In the genomic region with DNA sequence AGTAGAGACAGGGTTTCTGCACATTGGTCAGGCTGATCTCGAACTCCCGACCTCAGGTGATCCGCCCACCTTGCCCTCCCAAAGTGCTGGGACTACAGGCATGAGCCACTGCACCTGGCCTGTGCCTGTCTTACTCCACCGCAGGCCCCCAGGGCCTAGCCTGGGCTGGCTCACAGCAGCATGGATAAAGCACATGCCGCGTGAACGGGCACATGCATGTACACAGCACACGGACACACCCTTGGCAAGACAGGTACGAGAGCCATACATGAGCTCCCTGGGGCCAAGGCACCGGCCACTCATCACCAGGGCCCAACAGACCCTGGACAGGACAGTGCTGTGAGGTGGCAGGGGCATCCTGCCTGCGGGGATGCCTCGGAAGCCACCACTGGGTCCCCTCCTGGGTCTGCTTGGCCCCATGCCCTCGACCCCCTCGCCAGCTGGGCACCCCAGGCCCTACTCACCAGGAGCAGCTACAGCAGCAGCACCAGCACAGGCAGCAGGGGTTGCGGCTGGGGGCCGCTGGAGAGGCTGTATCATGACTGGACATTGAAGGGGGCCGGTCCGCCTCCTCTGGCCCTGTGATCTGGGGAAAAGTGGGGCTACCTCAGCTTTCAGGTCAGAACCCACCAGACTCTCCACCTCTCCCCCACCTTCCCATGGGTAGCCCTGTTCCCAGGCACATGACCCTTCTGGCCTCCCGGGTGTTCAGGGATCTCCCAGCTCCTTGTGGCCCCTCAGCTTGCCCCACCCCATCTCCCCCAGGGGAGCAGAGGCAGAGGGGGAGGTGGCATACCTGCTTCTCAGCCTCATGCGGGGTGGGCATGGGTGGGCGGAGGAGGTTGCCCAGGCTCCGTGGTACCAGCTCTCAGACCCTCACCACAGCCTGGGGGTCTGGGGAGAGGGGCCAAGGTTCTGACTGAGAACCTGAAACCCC, we compare ENCODE assay signal across 14 cellular contexts. TPM values are rescaled to one million over a fixed set of nuclear protein-coding genes. Genes with fewer than 3 reads are reported as not detected.
DNase-seq lines count a peak whose midpoint lies in the region; ATAC-seq and TF ChIP-seq lines count a peak whose summit lies in the region.
"Had no signal": no experiment of that assay in that cellular context is flagged by ENCODE, and none has a peak within 500 bp of the region (broad histone marks: within the 10 kb centered on the region; RNA-seq: fewer than 3 reads in every experiment).

No MANE protein-coding gene starts in this region.

- peaks cover 11% of the 10 kb centered on the region for H3K4me1 Mint-ChIP-seq in activated CD4-positive, alpha-beta memory T cell treated with anti-CD3 and anti-CD28 coated beads for 36 hours (ENCODE audit: low read depth)
- H3K4me1 Mint-ChIP-seq in Caco-2 (ENCODE audit: low read depth, unreplicated experiment), result peaks cover 17% of the 10 kb centered on the region

- H3K4me1 ChIP-seq in left ventricle myocardium inferior (peaks cover 29% of the 10 kb centered on the region), right atrium auricular region (peaks cover 0 to 33% of the 10 kb centered on the region in 2 donors), lower lobe of right lung (peaks cover 30% of the 10 kb centered on the region), upper lobe of left lung (peaks cover 17 to 45% (median 21%) of the 10 kb centered on the region in 4 donors), Caco-2 (peaks cover 18% of the 10 kb centered on the region)

- H3K4me3 ChIP-seq in left ventricle myocardium inferior (peak overlapping the region; percentile 90), right atrium auricular region (no peak overlapping the region), lower lobe of right lung (peak overlapping the region; percentile 82), upper lobe of left lung (peak overlapping the region in 3 of 4 donors; percentile 71 to 92 (median 80)), Caco-2 (ENCODE audit: low read depth, low read length) (no peak overlapping the region)
- H3K4me3 ChIP-seq: MG63 had no signal

- H3K4me3 Mint-ChIP-seq in activated CD4-positive, alpha-beta memory T cell treated with anti-CD3 and anti-CD28 coated beads for 36 hours, result peak overlapping the region; percentile 90
- no peak overlapping the region for H3K4me3 Mint-ChIP-seq in Caco-2 (ENCODE audit: unreplicated experiment)

- BruUV-seq in Caco-2 (replicated peaks; lab: Mats Ljungman, UMichigan), result no TSS peak

- ATAC-seq in lower lobe of right lung (no peak), upper lobe of left lung (ENCODE audit: low FRiP score in 2 of 2) (no peak), GM18858 (IDR thresholded peaks at IDR 0.05; ENCODE audit: unreplicated experiment) (no peak)
- ATAC-seq: PC-3 had no signal

- WGBS in upper lobe of left lung, 2 donors, result 88 to 91% methylated on average over 8 to 22 of the region's 22 CpGs

- DNase-seq in left ventricle myocardium inferior (no peak), right atrium auricular region (ENCODE audit: low spot score) (no peak), lower lobe of right lung (no peak), upper lobe of left lung (no peak), Caco-2 (no peak), NCI-H526 treated with DMSO at 0.1 percent for 48 hours (lab: John Stamatoyannopoulos, UW) (no peak)
- no peak for DNase-seq in activated CD4-positive, alpha-beta memory T cell treated with anti-CD3 and anti-CD28 coated beads for 36 hours
- DNase-seq: glutamatergic neuron, MG63, PC-3, T-helper 9 cell had no signal

- POLR2A ChIA-PET in activated CD4-positive, alpha-beta memory T cell treated with anti-CD3 and anti-CD28 coated beads for 36 hours (lab: Charles Lee), result interaction anchor here (1.7 kb wide), 1 partner anchor 10 kb away, joined by 4 read pairs; no protein-coding TSS in a partner anchor
- POLR2A ChIA-PET in Caco-2 (lab: Charles Lee), result interaction anchor here (0.6 kb wide), 1 partner anchor 75 kb away, joined by 4 read pairs; no protein-coding TSS in a partner anchor

- CTCF ChIA-PET in activated CD4-positive, alpha-beta memory T cell treated with anti-CD3 and anti-CD28 coated beads for 36 hours (lab: Charles Lee), result interaction anchor here (0.7 to 3.6 kb wide), 4 partner anchors 7 to 37 kb away, joined by 3 to 18 read pairs (median 3); a partner anchor contains a TSS
- CTCF ChIA-PET in Caco-2 (lab: Charles Lee), result interaction anchor here (0.7 to 1.1 kb wide), 3 partner anchors 26 to 432 kb away, joined by 3 read pairs; no protein-coding TSS in a partner anchor

- H3K27ac ChIP-seq in left ventricle myocardium inferior (replicated peaks), result no peak overlapping the region
- H3K27ac ChIP-seq in right atrium auricular region, result no peak overlapping the region
- peak overlapping the region; percentile 82 for H3K27ac ChIP-seq in lower lobe of right lung
- H3K27ac ChIP-seq in upper lobe of left lung, result peak overlapping the region; percentile 78 to 94 (median 88)

- intact Hi-C loops in left ventricle myocardium inferior (cut with micrococcal nuclease), result no loop called here
- intact Hi-C loops in activated CD4-positive, alpha-beta memory T cell treated with anti-CD3 and anti-CD28 coated beads for 36 hours (cut with micrococcal nuclease), result loop anchor here (5.0 kb wide), 1 partner anchor 181 kb away; a partner anchor contains a TSS
- intact Hi-C loops in lower lobe of right lung (cut with DNase I), result no loop called here
- intact Hi-C loops in Caco-2 (cut with micrococcal nuclease; ENCODE audit: unreplicated experiment), result no loop called here

- H3K27me3 Mint-ChIP-seq in activated CD4-positive, alpha-beta memory T cell treated with anti-CD3 and anti-CD28 coated beads for 36 hours, result no peaks in the 10 kb centered on the region
- no peaks in the 10 kb centered on the region for H3K27me3 Mint-ChIP-seq in Caco-2 (ENCODE audit: insufficient read depth, unreplicated experiment)

- peaks cover 3% of the 10 kb centered on the region for H3K36me3 Mint-ChIP-seq in activated CD4-positive, alpha-beta memory T cell treated with anti-CD3 and anti-CD28 coated beads for 36 hours
- peaks cover 9% of the 10 kb centered on the region for H3K36me3 Mint-ChIP-seq in Caco-2 (ENCODE audit: insufficient read depth, unreplicated experiment)

- peak overlapping the region; percentile 76 for H3K27ac Mint-ChIP-seq in activated CD4-positive, alpha-beta memory T cell treated with anti-CD3 and anti-CD28 coated beads for 36 hours
- H3K27ac Mint-ChIP-seq in Caco-2 (ENCODE audit: unreplicated experiment), result no peak overlapping the region

- TF ChIP-seq CTCF in left ventricle myocardium inferior (IDR thresholded peaks at IDR 0.05; ENCODE audit: borderline replicate concordance) (no peak), right atrium auricular region (IDR thresholded peaks at IDR 0.05) (no peak), lower lobe of right lung (IDR thresholded peaks at IDR 0.05) (no peak), upper lobe of left lung (IDR thresholded peaks at IDR 0.05) (no peak), Caco-2 (IDR thresholded peaks at IDR 0.05; ENCODE audit: insufficient read depth in 1 of 2, low read depth in 1 of 2, low read length in 1 of 2, severe bottlenecking in 1 of 2, unreplicated experiment in 1 of 2) (no peak)

- no peaks in the 10 kb centered on the region for H3K9me3 Mint-ChIP-seq in activated CD4-positive, alpha-beta memory T cell treated with anti-CD3 and anti-CD28 coated beads for 36 hours
- H3K9me3 Mint-ChIP-seq in Caco-2 (ENCODE audit: unreplicated experiment), result no peaks in the 10 kb centered on the region

- H3K36me3 ChIP-seq in left ventricle myocardium inferior, result peaks cover 16% of the 10 kb centered on the region
- H3K36me3 ChIP-seq in right atrium auricular region, result peaks cover 16% of the 10 kb centered on the region
- peaks cover 45% of the 10 kb centered on the region for H3K36me3 ChIP-seq in lower lobe of right lung
- peaks cover 0 to 41% (median 24%) of the 10 kb centered on the region in 4 donors for H3K36me3 ChIP-seq in upper lobe of left lung
- no peaks in the 10 kb centered on the region for H3K36me3 ChIP-seq in Caco-2 (ENCODE audit: control insufficient read depth, insufficient read depth, low read length)

- H3K9me3 ChIP-seq in left ventricle myocardium inferior (replicated peaks) (no peaks in the 10 kb centered on the region), right atrium auricular region (no peaks in the 10 kb centered on the region), lower lobe of right lung (no peaks in the 10 kb centered on the region), upper lobe of left lung (no peaks in the 10 kb centered on the region), Caco-2 (no peaks in the 10 kb centered on the region)
- H3K9me3 ChIP-seq: MG63 had no signal

- TF ChIP-seq EP300 in upper lobe of left lung (IDR thresholded peaks at IDR 0.05), result no peak

- H3K27me3 ChIP-seq in left ventricle myocardium inferior (ENCODE audit: low read depth) (no peaks in the 10 kb centered on the region), right atrium auricular region (no peaks in the 10 kb centered on the region), lower lobe of right lung (ENCODE audit: low read depth) (no peaks in the 10 kb centered on the region), upper lobe of left lung (no peaks in the 10 kb centered on the region), Caco-2 (replicated peaks; ENCODE audit: control insufficient read depth, insufficient read depth, low read length) (no peaks in the 10 kb centered on the region)
- H3K27me3 ChIP-seq: MG63 had no signal

- TF ChIP-seq POLR2A in upper lobe of left lung (IDR thresholded peaks at IDR 0.05), result no peak

RNA-seq across cellular contexts. Expression of a gene that starts 3.0 kb away (rescaled TPM):
- total RNA-seq in left ventricle myocardium inferior (6.1 TPM), right atrium auricular region (10 to 100 TPM in 1 of 2 donors, 1 to 10 TPM in 1; 7.8 to 14.1 TPM), lower lobe of right lung (57.5 TPM), upper lobe of left lung (10 to 100 TPM; 21.5 to 70.8 (median 55.6) TPM), Caco-2 (2022) (29.3 and 34.3 TPM in 2 replicates)
- 10 to 100 TPM; 43.2 to 44.4 TPM for total RNA-seq in activated CD4-positive, alpha-beta memory T cell treated with anti-CD3 and anti-CD28 coated beads for 36 hours

RNA-seq across cellular contexts. Expression of a gene that starts 3.6 kb away (rescaled TPM):
- total RNA-seq in left ventricle myocardium inferior (0.52 TPM), right atrium auricular region (1 to 10 TPM in 1 of 2 donors, under 1 TPM in 1; 0.75 to 1.4 TPM), lower lobe of right lung (2.6 TPM), upper lobe of left lung (1 to 10 TPM; 1.7 to 3.1 (median 2.6) TPM), Caco-2 (2022) (0.51 and 0.59 TPM in 2 replicates)
- under 1 TPM; 0.63 to 0.71 TPM for total RNA-seq in activated CD4-positive, alpha-beta memory T cell treated with anti-CD3 and anti-CD28 coated beads for 36 hours

RNA-seq across cellular contexts. Expression of a gene that starts 7.9 kb away (rescaled TPM):
- not detected for total RNA-seq in left ventricle myocardium inferior
- total RNA-seq in right atrium auricular region, result not detected
- total RNA-seq in activated CD4-positive, alpha-beta memory T cell treated with anti-CD3 and anti-CD28 coated beads for 36 hours, result not detected
- 0.97 TPM for total RNA-seq in lower lobe of right lung
- total RNA-seq in upper lobe of left lung, result 1 to 10 TPM in 4 of 6 donors, not detected in 2; 1.3 to 7.8 (median 4.9) TPM
- not detected in 2 replicates for total RNA-seq in Caco-2 (2022)
- total RNA-seq: astrocyte, left colon had no signal

RNA-seq across cellular contexts. Expression of a gene that starts 13.3 kb away (rescaled TPM):
- 38.9 TPM for total RNA-seq in left ventricle myocardium inferior
- total RNA-seq in right atrium auricular region, result 10 to 100 TPM; 17.8 to 25.5 TPM
- 10 to 100 TPM; 27.3 to 29.9 TPM for total RNA-seq in activated CD4-positive, alpha-beta memory T cell treated with anti-CD3 and anti-CD28 coated beads for 36 hours
- total RNA-seq in lower lobe of right lung, result 38.8 TPM
- total RNA-seq in upper lobe of left lung, result 10 to 100 TPM; 21.7 to 56.0 (median 28.4) TPM
- total RNA-seq in Caco-2 (2022), result 39.9 and 48.3 TPM in 2 replicates

RNA-seq across cellular contexts. Expression of a gene that starts 26.9 kb away (rescaled TPM):
- total RNA-seq in left ventricle myocardium inferior, result 30.5 TPM
- total RNA-seq in right atrium auricular region, result 10 to 100 TPM; 15.1 to 17.2 TPM
- not detected for total RNA-seq in activated CD4-positive, alpha-beta memory T cell treated with anti-CD3 and anti-CD28 coated beads for 36 hours
- total RNA-seq in lower lobe of right lung, result 48.3 TPM
- total RNA-seq in upper lobe of left lung, result 100 to 1,000 TPM in 1 of 6 donors, 10 to 100 TPM in 4, 1 to 10 TPM in 1; 6.3 to 138 (median 37.7) TPM
- 0.44 and 0.84 TPM in 2 replicates for total RNA-seq in Caco-2 (2022)

Comparison
In these comparisons a context has a peak if more than half of its experiments do, and no peak if none do; other contexts are left out.
1. H3K4me3 ChIP-seq: peak in left ventricle myocardium inferior (single experiment), lower lobe of right lung (single experiment) and upper lobe of left lung (3 of 4); none in right atrium auricular region (0 of 2) and Caco-2 (single experiment).
2. H3K27ac ChIP-seq: peak in lower lobe of right lung (single experiment) and upper lobe of left lung (4 of 4); none in left ventricle myocardium inferior (single experiment) and right atrium auricular region (0 of 2).